22 cellular contexts compared by ENCODE assay signal in genomic region chr6:167547751-167548150, GRCh38.
A peak's percentile ranks its signal among the peaks of the same experiment; 100 is the strongest.
DNase-seq lines count a peak whose midpoint lies in the region; ATAC-seq, FAIRE-seq and TF ChIP-seq lines count a peak whose summit lies in the region.
"Had no signal": no experiment of that assay in that cellular context is flagged by ENCODE, and none has a peak within 500 bp of the region (broad histone marks: within the 10 kb centered on the region; RNA-seq: fewer than 3 reads in every experiment).

No MANE protein-coding gene starts in this region.

- ATAC-seq in K562 = no peak
- no peak for ATAC-seq in left lobe of liver
- ATAC-seq in GM18907 (IDR thresholded peaks at IDR 0.05; ENCODE audit: unreplicated experiment) = no peak
- ATAC-seq in naive thymus-derived CD8-positive, alpha-beta T cell = no peak
- ATAC-seq: effector memory CD8-positive, alpha-beta T cell had no signal

- no peaks in the 10 kb centered on the region for H3K36me3 ChIP-seq in K562 (ENCODE audit: control insufficient read depth, insufficient read depth, low read length)
- H3K36me3 ChIP-seq: neural progenitor cell had no signal

- H3K79me2 ChIP-seq in K562 (ENCODE audit: control insufficient read depth, insufficient read depth, low read length) = no peaks in the 10 kb centered on the region

- DNase-seq in A172 (ENCODE audit: low spot score) = peak; percentile 32
- DNase-seq in Jurkat, Clone E6-1 (ENCODE audit: low read depth, low spot score) = peak; percentile 60
- no peak for DNase-seq in K562 (ENCODE audit: extremely low read depth in 1 of 4, low spot score in 3 of 4)
- DNase-seq in glomerular endothelial cell (ENCODE audit: extremely low read depth, low read depth, low spot score) = peak; percentile 55
- no peak for DNase-seq in left lobe of liver (ENCODE audit: low spot score)
- DNase-seq in naive thymus-derived CD8-positive, alpha-beta T cell = no peak
- no peak for DNase-seq in glomerular visceral epithelial cell (ENCODE audit: extremely low spot score)
- DNase-seq: activated CD4-positive, alpha-beta T cell treated with anti-CD3 and anti-CD28 coated beads, Interleukin-2, amount 50 U/mL, for 1 hour; activated gamma-delta T cell; CD4-positive, alpha-beta memory T cell; effector memory CD8-positive, alpha-beta T cell; Karpas-422; midbrain; NCI-H1105 treated with DMSO at 0.1 percent for 48 hours; NCI-H524 treated with DMSO at 0.1 percent for 48 hours; stimulated activated CD4-positive, alpha-beta T cell treated with anti-CD3 and anti-CD28 coated beads, Interleukin-12 subunit alpha, Interleukin-12 subunit beta, amount 100 ng/mL, for 4 hours; stimulated activated CD8-positive, alpha-beta memory T cell treated with anti-CD3 and anti-CD28 coated beads, Interleukin-4, amount 100 ng/mL, for 48 hours; substantia nigra had no signal

- H3K9ac ChIP-seq in K562 (ENCODE audit: insufficient read depth in 1 of 2, low read depth in 2 of 2, low read length in 2 of 2) = no peak overlapping the region
- H3K9ac ChIP-seq: neural progenitor cell had no signal

- TF ChIP-seq EP300 in K562 (IDR thresholded peaks at IDR 0.05; ENCODE audit: low read length) = no peak

- no TSS peak for BruUV-seq in K562 (replicated peaks; lab: Mats Ljungman, UMichigan)

- POLR2A ChIA-PET in K562 (lab: Yijun Ruan, JAX) = no interaction called here
- POLR2A ChIA-PET in naive thymus-derived CD8-positive, alpha-beta T cell (lab: Charles Lee) = no interaction called here

- no peaks in the 10 kb centered on the region for H4K20me1 ChIP-seq in K562 (replicated peaks; ENCODE audit: control insufficient read depth, insufficient read depth, low read length)

- CTCF ChIA-PET in K562 (lab: Yijun Ruan, JAX; ENCODE audit: low intra/inter-chr PET ratio) = no interaction called here

- H3K27me3 Mint-ChIP-seq in naive thymus-derived CD8-positive, alpha-beta T cell = peaks cover 0 to 5% (median 0%) of the 10 kb centered on the region in 5 donors
- H3K27me3 Mint-ChIP-seq: CD4-positive, alpha-beta memory T cell; central memory CD8-positive, alpha-beta T cell; effector memory CD8-positive, alpha-beta T cell had no signal

- FAIRE-seq in K562 (lab: Jason Lieb, UNC) = no peak
- FAIRE-seq: GM18507 had no signal

- H3K4me2 ChIP-seq in K562 (ENCODE audit: insufficient read depth, low read length) = no peak overlapping the region
- H3K4me2 ChIP-seq: neural progenitor cell had no signal

- H3K4me3 Mint-ChIP-seq in naive thymus-derived CD8-positive, alpha-beta T cell = no peak overlapping the region
- H3K4me3 Mint-ChIP-seq: CD4-positive, alpha-beta memory T cell; central memory CD8-positive, alpha-beta T cell; effector memory CD8-positive, alpha-beta T cell had no signal

- TF ChIP-seq CTCF in K562 (IDR thresholded peaks at IDR 0.05 in 2 of 3, conservative IDR thresholded peaks at IDR 0.05 in 1 of 3; ENCODE audit: insufficient read depth in 2 of 3, low read depth in 1 of 3, low read length in 3 of 3) = no peak

- no peak for TF ChIP-seq RAD21 in K562 (CRISPR knock-in tag; conservative IDR thresholded peaks at IDR 0.05 in 1 of 2, IDR thresholded peaks at IDR 0.05 in 1 of 2)

- H3K4me3 ChIP-seq in Jurkat, Clone E6-1 (ENCODE audit: low read length) = no peak overlapping the region
- no peak overlapping the region for H3K4me3 ChIP-seq in K562
- H3K4me3 ChIP-seq: neural progenitor cell had no signal

- intact Hi-C loops in K562 (cut with micrococcal nuclease) = no loop called here

- 2% methylated on average over 6 of the region's 7 CpGs for WGBS in K562 (ENCODE audit: insufficient coverage, low coverage, missing lambda C conversion rate)

- no peak overlapping the region for H2AFZ ChIP-seq in K562 (ENCODE audit: low read depth, low read length)
- H2AFZ ChIP-seq: neural progenitor cell had no signal

- H3K4me1 ChIP-seq in K562 (replicated peaks in 1 of 2; ENCODE audit: control insufficient read depth in 2 of 2, insufficient read depth in 2 of 2, low read length in 2 of 2) = peaks cover 0 to 10% of the 10 kb centered on the region in 2 experiments; a peak in 2 of 5 replicates
- H3K4me1 ChIP-seq: neural progenitor cell had no signal

- no peak overlapping the region for H3K27ac Mint-ChIP-seq in naive thymus-derived CD8-positive, alpha-beta T cell
- H3K27ac Mint-ChIP-seq: CD4-positive, alpha-beta memory T cell; neural progenitor cell had no signal

- H3K9me3 Mint-ChIP-seq in naive thymus-derived CD8-positive, alpha-beta T cell = no peaks in the 10 kb centered on the region
- H3K9me3 Mint-ChIP-seq: CD4-positive, alpha-beta memory T cell; central memory CD8-positive, alpha-beta T cell; effector memory CD8-positive, alpha-beta T cell; neural progenitor cell had no signal

- in situ Hi-C loops in K562 (cut with MboI) = no loop called here

- no peak overlapping the region for H3K27ac ChIP-seq in K562 (ENCODE audit: extremely low read depth, low read depth, low read length)
- H3K27ac ChIP-seq: neural progenitor cell had no signal

- H3K4me1 Mint-ChIP-seq in naive thymus-derived CD8-positive, alpha-beta T cell = peaks cover 0 to 2% (median under 1%) of the 10 kb centered on the region in 4 donors
- H3K4me1 Mint-ChIP-seq: central memory CD8-positive, alpha-beta T cell had no signal

- H3K9me1 ChIP-seq in K562 (ENCODE audit: control insufficient read depth, insufficient read depth, low read length) = no peaks in the 10 kb centered on the region

- peaks cover 25 to 70% of the 10 kb centered on the region in 2 experiments for H3K27me3 ChIP-seq in K562 (ENCODE audit: control insufficient read depth in 2 of 2, insufficient read depth in 2 of 2, low read length in 2 of 2)
- H3K27me3 ChIP-seq: neural progenitor cell had no signal

- H3K36me3 Mint-ChIP-seq in naive thymus-derived CD8-positive, alpha-beta T cell = no peaks in the 10 kb centered on the region
- H3K36me3 Mint-ChIP-seq: CD4-positive, alpha-beta memory T cell; neural progenitor cell had no signal

- H3K9me3 ChIP-seq in K562 (replicated peaks; ENCODE audit: control insufficient read depth, insufficient read depth, low read depth, low read length) = no peaks in the 10 kb centered on the region; the same call in 1 of the 2 replicates

- no peak for TF ChIP-seq POLR2A in K562 (conservative IDR thresholded peaks at IDR 0.05)

TF ChIP-seq in K562, 482 proteins besides CTCF, POLR2A, EP300 and RAD21 (continues in another document):
- TF ChIP-seq SMC3 (conservative IDR thresholded peaks at IDR 0.05; ENCODE audit: insufficient read depth, low read depth, low read length) = no peak
- 0 out of 2 replicates have a peak, but pooled peaks have one; percentile 13 for TF ChIP-seq USF1 (CRISPR knock-in tag; IDR thresholded peaks at IDR 0.05)
- TF ChIP-seq NEUROD1 (IDR thresholded peaks at IDR 0.05; ENCODE audit: borderline replicate concordance, low read depth, low read length, partially characterized antibody) = no peak
- no peak for TF ChIP-seq ILK (tag; IDR thresholded peaks at IDR 0.05; ENCODE audit: borderline replicate concordance, low read depth)
- no peak for TF ChIP-seq PRDM10 (IDR thresholded peaks at IDR 0.05; ENCODE audit: partially characterized antibody)
- TF ChIP-seq ZBTB9 (CRISPR knock-in tag; IDR thresholded peaks at IDR 0.05) = peak; percentile 98
- TF ChIP-seq USF2 (CRISPR knock-in tag; IDR thresholded peaks at IDR 0.05) = peak; percentile 42; the same call in 1 of the 2 replicates

Comparison
In these comparisons a context has a peak if more than half of its experiments do, and no peak if none do; other contexts are left out.
1. DNase-seq: peak in A172 (single experiment), Jurkat, Clone E6-1 (single experiment) and glomerular endothelial cell (single experiment); none in K562 (0 of 4), left lobe of liver (single experiment), naive thymus-derived CD8-positive, alpha-beta T cell (0 of 10) and glomerular visceral epithelial cell (single experiment).